Comparison of ENCODE assay signal across 1 cellular context in the genomic region with DNA sequence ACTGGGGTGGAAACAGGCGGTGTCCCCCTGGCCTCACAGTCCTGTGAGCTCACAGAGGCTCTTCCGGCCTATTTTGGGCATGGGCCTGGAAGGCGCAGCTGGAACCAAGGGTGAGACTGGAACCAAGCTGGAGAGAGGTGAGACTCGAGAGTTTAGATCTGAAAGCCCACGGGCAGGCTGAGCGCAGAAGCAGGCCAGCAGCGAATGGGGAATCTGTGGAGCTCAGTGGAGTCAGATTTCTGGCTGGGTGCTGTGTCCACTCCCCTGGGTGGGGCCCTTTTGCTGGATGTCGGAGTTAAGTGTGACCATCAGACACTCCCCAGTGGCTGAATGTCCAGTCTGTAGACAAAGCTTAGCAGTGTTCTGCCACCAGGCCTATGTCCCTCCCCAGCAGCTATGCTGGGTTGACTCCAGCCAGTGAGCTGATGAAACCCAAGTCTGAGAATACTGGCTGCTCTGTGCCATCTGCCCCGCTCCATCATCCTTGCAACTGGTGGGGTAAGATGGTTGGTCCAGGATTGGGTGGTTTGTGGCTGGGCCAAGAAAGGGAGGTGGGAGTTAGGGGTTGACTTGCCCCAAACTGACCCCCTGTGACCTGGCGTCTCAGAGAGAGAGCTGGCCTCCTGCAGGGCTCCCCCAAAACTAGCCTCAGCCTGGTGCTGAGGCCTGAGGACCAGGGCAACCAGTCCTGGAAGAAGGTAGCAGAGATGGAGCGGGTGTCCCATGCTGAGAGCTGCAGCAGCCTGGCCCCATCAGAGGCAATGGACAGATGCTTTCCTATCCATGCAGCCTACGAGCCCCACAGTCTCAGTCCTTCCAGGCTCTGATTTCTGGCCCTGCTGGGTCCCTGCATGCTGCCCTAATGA.
TF ChIP-seq lines count a peak whose summit lies in the region.

No MANE protein-coding gene starts in this region.

TF ChIP-seq in K562, 482 proteins besides CTCF, POLR2A, EP300 and RAD21:
- TF ChIP-seq, protein P1, sequence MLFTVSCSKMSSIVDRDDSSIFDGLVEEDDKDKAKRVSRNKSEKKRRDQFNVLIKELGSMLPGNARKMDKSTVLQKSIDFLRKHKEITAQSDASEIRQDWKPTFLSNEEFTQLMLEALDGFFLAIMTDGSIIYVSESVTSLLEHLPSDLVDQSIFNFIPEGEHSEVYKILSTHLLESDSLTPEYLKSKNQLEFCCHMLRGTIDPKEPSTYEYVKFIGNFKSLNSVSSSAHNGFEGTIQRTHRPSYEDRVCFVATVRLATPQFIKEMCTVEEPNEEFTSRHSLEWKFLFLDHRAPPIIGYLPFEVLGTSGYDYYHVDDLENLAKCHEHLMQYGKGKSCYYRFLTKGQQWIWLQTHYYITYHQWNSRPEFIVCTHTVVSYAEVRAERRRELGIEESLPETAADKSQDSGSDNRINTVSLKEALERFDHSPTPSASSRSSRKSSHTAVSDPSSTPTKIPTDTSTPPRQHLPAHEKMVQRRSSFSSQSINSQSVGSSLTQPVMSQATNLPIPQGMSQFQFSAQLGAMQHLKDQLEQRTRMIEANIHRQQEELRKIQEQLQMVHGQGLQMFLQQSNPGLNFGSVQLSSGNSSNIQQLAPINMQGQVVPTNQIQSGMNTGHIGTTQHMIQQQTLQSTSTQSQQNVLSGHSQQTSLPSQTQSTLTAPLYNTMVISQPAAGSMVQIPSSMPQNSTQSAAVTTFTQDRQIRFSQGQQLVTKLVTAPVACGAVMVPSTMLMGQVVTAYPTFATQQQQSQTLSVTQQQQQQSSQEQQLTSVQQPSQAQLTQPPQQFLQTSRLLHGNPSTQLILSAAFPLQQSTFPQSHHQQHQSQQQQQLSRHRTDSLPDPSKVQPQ (CRISPR knock-in tag; IDR thresholded peaks at IDR 0.05; ENCODE audit: borderline replicate concordance) = no peak
- TF ChIP-seq, protein P2, sequence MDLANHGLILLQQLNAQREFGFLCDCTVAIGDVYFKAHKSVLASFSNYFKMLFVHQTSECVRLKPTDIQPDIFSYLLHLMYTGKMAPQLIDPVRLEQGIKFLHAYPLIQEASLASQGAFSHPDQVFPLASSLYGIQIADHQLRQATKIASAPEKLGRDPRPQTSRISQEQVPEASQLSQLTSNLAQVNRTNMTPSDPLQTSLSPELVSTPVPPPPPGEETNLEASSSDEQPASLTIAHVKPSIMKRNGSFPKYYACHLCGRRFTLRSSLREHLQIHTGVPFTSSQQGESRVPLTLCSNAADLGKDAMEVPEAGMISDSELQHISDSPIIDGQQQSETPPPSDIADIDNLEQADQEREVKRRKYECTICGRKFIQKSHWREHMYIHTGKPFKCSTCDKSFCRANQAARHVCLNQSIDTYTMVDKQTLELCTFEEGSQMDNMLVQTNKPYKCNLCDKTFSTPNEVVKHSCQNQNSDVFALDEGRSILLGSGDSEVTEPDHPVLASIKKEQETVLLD (IDR thresholded peaks at IDR 0.05) = no peak
- TF ChIP-seq RBM25 (IDR thresholded peaks at IDR 0.05; ENCODE audit: low read depth, low read length, severe bottlenecking) = no peak
